ENCODE assay signal across 25 cellular contexts in genomic region chr10:46264737-46265368, GRCh38. TPM values are rescaled to one million over a fixed set of nuclear protein-coding genes. Genes with fewer than 3 reads are reported as not detected.
DNase-seq lines count a peak whose midpoint lies in the region; ATAC-seq and TF ChIP-seq lines count a peak whose summit lies in the region.
"Had no signal": no experiment of that assay in that cellular context is flagged by ENCODE, and none has a peak within 500 bp of the region (broad histone marks: within the 10 kb centered on the region; RNA-seq: fewer than 3 reads in every experiment).

No MANE protein-coding gene starts in this region.

- no peaks in the 10 kb centered on the region for H3K9me3 Mint-ChIP-seq in activated naive CD4-positive, alpha-beta T cell treated with anti-CD3 and anti-CD28 coated beads, Interleukin-2, amount 50 U/mL, for 24 hours
- no peaks in the 10 kb centered on the region for H3K9me3 Mint-ChIP-seq in activated CD4-positive, alpha-beta memory T cell treated with anti-CD3 and anti-CD28 coated beads for 36 hours
- H3K9me3 Mint-ChIP-seq: endodermal cell, nephron had no signal

- H3K9me3 ChIP-seq in upper lobe of left lung: no peaks in the 10 kb centered on the region
- H3K9me3 ChIP-seq: HAP-1, prostate gland, tibial nerve had no signal

- no peak for TF ChIP-seq CTCF in upper lobe of left lung (IDR thresholded peaks at IDR 0.05)

- WGBS in upper lobe of left lung, 2 donors: 82 to 96% methylated on average over 5 to 8 of the region's 8 CpGs

- ATAC-seq in upper lobe of left lung (ENCODE audit: low FRiP score in 2 of 2) (no peak), GM19351 (IDR thresholded peaks at IDR 0.05; ENCODE audit: unreplicated experiment) (no peak), GM21367 (IDR thresholded peaks at IDR 0.05; ENCODE audit: unreplicated experiment) (no peak)
- ATAC-seq: left cardiac atrium had no signal

- no peak overlapping the region for H3K27ac ChIP-seq in upper lobe of left lung
- H3K27ac ChIP-seq: prostate gland, tibial nerve had no signal

- TF ChIP-seq EP300 in upper lobe of left lung (IDR thresholded peaks at IDR 0.05): no peak

- H3K36me3 ChIP-seq in upper lobe of left lung: no peaks in the 10 kb centered on the region
- H3K36me3 ChIP-seq: HAP-1, prostate gland, tibial nerve had no signal

- DNase-seq in activated naive CD4-positive, alpha-beta T cell treated with anti-CD3 and anti-CD28 coated beads, Interleukin-2, amount 50 U/mL, for 16 hours: no peak
- DNase-seq in activated CD4-positive, alpha-beta memory T cell treated with anti-CD3 and anti-CD28 coated beads for 36 hours: peak; percentile 8
- DNase-seq in mesenteric fat pad (ENCODE audit: low spot score) (peak; percentile 81), upper lobe of left lung (peak; percentile 19 to 54), AG08396 (ENCODE audit: low spot score) (no peak)
- DNase-seq: activated effector memory CD4-positive, alpha-beta T cell treated with anti-CD3 and anti-CD28 coated beads, Interleukin-2, amount 50 U/mL, for 16 hours; endodermal cell; KG1; left cardiac atrium; mesendoderm; MV-4-11; NCI-H1694 treated with DMSO at 0.1 percent for 48 hours; Right ventricle myocardium superior; stimulated activated CD4-positive, alpha-beta T cell treated with anti-CD3 and anti-CD28 coated beads, Interleukin-1b, Interleukin-23, amount 100 ng/mL, for 48 hours; stimulated activated naive CD4-positive, alpha-beta T cell treated with Interleukin-2 at 50 U/mL for 16 hours had no signal

- H3K36me3 Mint-ChIP-seq in activated naive CD4-positive, alpha-beta T cell treated with anti-CD3 and anti-CD28 coated beads, Interleukin-2, amount 50 U/mL, for 24 hours: peaks cover 14% of the 10 kb centered on the region
- H3K36me3 Mint-ChIP-seq in activated CD4-positive, alpha-beta memory T cell treated with anti-CD3 and anti-CD28 coated beads for 36 hours: peaks cover 5% of the 10 kb centered on the region

- POLR2A ChIA-PET in activated CD4-positive, alpha-beta memory T cell treated with anti-CD3 and anti-CD28 coated beads for 36 hours (lab: Charles Lee): no interaction called here

- H3K27me3 ChIP-seq in upper lobe of left lung: no peaks in the 10 kb centered on the region
- H3K27me3 ChIP-seq: tibial nerve had no signal

- no peaks in the 10 kb centered on the region for H3K4me1 ChIP-seq in upper lobe of left lung
- H3K4me1 ChIP-seq: HAP-1, prostate gland, tibial nerve had no signal

- H3K27me3 Mint-ChIP-seq in activated naive CD4-positive, alpha-beta T cell treated with anti-CD3 and anti-CD28 coated beads, Interleukin-2, amount 50 U/mL, for 24 hours: no peaks in the 10 kb centered on the region
- H3K27me3 Mint-ChIP-seq in activated CD4-positive, alpha-beta memory T cell treated with anti-CD3 and anti-CD28 coated beads for 36 hours: no peaks in the 10 kb centered on the region

- H3K27ac Mint-ChIP-seq in activated naive CD4-positive, alpha-beta T cell treated with anti-CD3 and anti-CD28 coated beads, Interleukin-2, amount 50 U/mL, for 24 hours: peak overlapping the region; percentile 37
- no peak overlapping the region for H3K27ac Mint-ChIP-seq in activated CD4-positive, alpha-beta memory T cell treated with anti-CD3 and anti-CD28 coated beads for 36 hours
- H3K27ac Mint-ChIP-seq: endodermal cell, nephron had no signal

- intact Hi-C loops in activated CD4-positive, alpha-beta memory T cell treated with anti-CD3 and anti-CD28 coated beads for 36 hours (cut with micrococcal nuclease): loop anchor here (5.0 kb wide), 2 partner anchors 173 to 233 kb away; partner anchors contain the start of gene NCOA4

- H3K4me3 ChIP-seq in upper lobe of left lung: no peak overlapping the region
- H3K4me3 ChIP-seq: HAP-1, prostate gland, tibial nerve had no signal

- CTCF ChIA-PET in activated CD4-positive, alpha-beta memory T cell treated with anti-CD3 and anti-CD28 coated beads for 36 hours (lab: Charles Lee): interaction anchor here (1.4 kb wide), 1 partner anchor 8 kb away, joined by 4 read pairs; no protein-coding TSS in a partner anchor

- no peak overlapping the region for H3K4me3 Mint-ChIP-seq in activated naive CD4-positive, alpha-beta T cell treated with anti-CD3 and anti-CD28 coated beads, Interleukin-2, amount 50 U/mL, for 24 hours
- H3K4me3 Mint-ChIP-seq in activated CD4-positive, alpha-beta memory T cell treated with anti-CD3 and anti-CD28 coated beads for 36 hours: no peak overlapping the region
- H3K4me3 Mint-ChIP-seq: endodermal cell, nephron had no signal

- H3K4me1 Mint-ChIP-seq in activated naive CD4-positive, alpha-beta T cell treated with anti-CD3 and anti-CD28 coated beads, Interleukin-2, amount 50 U/mL, for 24 hours: peaks cover 59% of the 10 kb centered on the region
- H3K4me1 Mint-ChIP-seq in activated CD4-positive, alpha-beta memory T cell treated with anti-CD3 and anti-CD28 coated beads for 36 hours (ENCODE audit: low read depth): peaks cover 31% of the 10 kb centered on the region

- TF ChIP-seq POLR2A in upper lobe of left lung (IDR thresholded peaks at IDR 0.05): no peak

RNA-seq across cellular contexts. Expression of gene ANTXRL, which starts 21.9 kb away (rescaled TPM):
- total RNA-seq in activated CD4-positive, alpha-beta memory T cell treated with anti-CD3 and anti-CD28 coated beads for 36 hours: not detected
- total RNA-seq in mesenteric fat pad (not detected), upper lobe of left lung (not detected)
- total RNA-seq: chondrocyte, endodermal cell, fibroblast of lung, HT-29, left cardiac atrium, Right ventricle myocardium superior, tibial nerve had no signal

Comparison
In these comparisons a context has a peak if more than half of its experiments do, and no peak if none do; other contexts are left out.
1. DNase-seq: peak in activated CD4-positive, alpha-beta memory T cell treated with anti-CD3 and anti-CD28 coated beads for 36 hours (single experiment), mesenteric fat pad (single experiment) and upper lobe of left lung (2 of 2); none in activated naive CD4-positive, alpha-beta T cell treated with anti-CD3 and anti-CD28 coated beads, Interleukin-2, amount 50 U/mL, for 16 hours (single experiment) and AG08396 (single experiment).